ENCODE assay signal across 10 cellular contexts in the genomic region with DNA sequence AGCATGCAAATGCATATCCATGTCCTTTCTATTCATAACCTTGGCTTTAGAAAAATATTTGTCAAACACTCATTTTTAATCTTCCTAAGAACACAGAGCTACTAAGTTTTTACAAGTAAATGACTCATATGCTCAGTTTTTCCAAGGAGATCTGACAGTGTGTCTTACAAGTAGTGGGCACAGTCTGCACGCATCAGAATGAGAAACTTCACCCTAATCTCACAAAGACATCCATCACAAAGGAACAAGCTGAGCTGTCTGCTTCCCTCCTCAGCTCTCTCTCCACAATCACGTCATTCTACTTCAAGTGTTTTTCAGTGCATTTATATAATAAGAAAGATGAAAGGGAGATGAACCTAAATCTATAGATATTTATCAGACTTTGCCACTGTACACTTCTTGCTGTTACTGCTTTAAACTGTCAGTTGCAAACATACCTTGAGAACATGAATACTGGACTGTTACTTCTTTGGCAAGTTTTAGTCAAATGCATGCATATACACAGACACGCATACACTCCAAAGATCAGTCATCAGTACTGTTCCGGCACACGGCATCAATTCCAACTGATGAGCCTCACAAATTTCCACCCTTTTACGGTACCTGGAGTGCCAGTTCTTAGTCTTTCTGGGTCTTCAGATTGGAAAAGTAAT.
DNase-seq lines count a peak whose midpoint lies in the region; ATAC-seq, FAIRE-seq and TF ChIP-seq lines count a peak whose summit lies in the region.
"Had no signal": no experiment of that assay in that cellular context is flagged by ENCODE, and none has a peak within 500 bp of the region (broad histone marks: within the 10 kb centered on the region; RNA-seq: fewer than 3 reads in every experiment).

No MANE protein-coding gene starts in this region.

- H3K4me3 Mint-ChIP-seq in activated CD8-positive, alpha-beta T cell treated with anti-CD3 and anti-CD28 coated beads for 36 hours, result peak overlapping the region; percentile 11

- no peak for TF ChIP-seq CTCF in activated CD8-positive, alpha-beta T cell treated with anti-CD3 and anti-CD28 coated beads for 36 hours (IDR thresholded peaks at IDR 0.05)
- TF ChIP-seq CTCF in fibroblast of villous mesenchyme (IDR thresholded peaks at IDR 0.05; ENCODE audit: insufficient read depth, low read depth, low read length) (no peak), D721Med (IDR thresholded peaks at IDR 0.05; ENCODE audit: insufficient read depth, missing control alignments) (no peak), lower leg skin (IDR thresholded peaks at IDR 0.05) (no peak)

- peak in 4 of 6 experiments; percentile 17 to 41 (median 32) for DNase-seq in stimulated activated naive CD4-positive, alpha-beta T cell (lab: John Stamatoyannopoulos, UW)
- no peak for DNase-seq in stimulated activated naive CD4-positive, alpha-beta T cell treated with Interleukin-2 at 50 U/mL for 16 hours (lab: John Stamatoyannopoulos, UW)
- DNase-seq in activated CD8-positive, alpha-beta T cell treated with anti-CD3 and anti-CD28 coated beads for 36 hours, result peak; percentile 48
- DNase-seq in fibroblast of villous mesenchyme (ENCODE audit: low read depth) (peak; percentile 88), pons (ENCODE audit: low spot score) (no peak), T-helper 9 cell (no peak), D721Med (ENCODE audit: insufficient read length, low spot score) (no peak), lower leg skin (ENCODE audit: low spot score in 2 of 2) (no peak)
- DNase-seq: DMS 273 treated with DMSO at 0.1 percent for 48 hours, NCI-H2081 treated with DMSO at 0.1 percent for 48 hours had no signal

- H3K4me3 ChIP-seq in fibroblast of villous mesenchyme (ENCODE audit: low read depth, low read length) (no peak overlapping the region), lower leg skin (ENCODE audit: low read depth, poor library complexity, severe bottlenecking) (no peak overlapping the region)

- peaks cover 67% of the 10 kb centered on the region for H3K4me1 Mint-ChIP-seq in activated CD8-positive, alpha-beta T cell treated with anti-CD3 and anti-CD28 coated beads for 36 hours (ENCODE audit: low read depth)

- peaks cover 4% of the 10 kb centered on the region for H3K9me3 Mint-ChIP-seq in activated CD8-positive, alpha-beta T cell treated with anti-CD3 and anti-CD28 coated beads for 36 hours

- peak; percentile 90 for ATAC-seq in activated CD8-positive, alpha-beta T cell treated with anti-CD3 and anti-CD28 coated beads for 36 hours

- CTCF ChIA-PET in activated CD8-positive, alpha-beta T cell treated with anti-CD3 and anti-CD28 coated beads for 36 hours (lab: Charles Lee), result interaction anchor here (1.1 to 1.2 kb wide), 2 partner anchors 10 to 94 kb away, joined by 3 to 4 read pairs; no protein-coding TSS in a partner anchor

- peak overlapping the region; percentile 57 for H3K27ac Mint-ChIP-seq in activated CD8-positive, alpha-beta T cell treated with anti-CD3 and anti-CD28 coated beads for 36 hours

- peaks cover 4% of the 10 kb centered on the region for H3K36me3 Mint-ChIP-seq in activated CD8-positive, alpha-beta T cell treated with anti-CD3 and anti-CD28 coated beads for 36 hours (ENCODE audit: low read depth)

- FAIRE-seq in D721Med (lab: Jason Lieb, UNC), result no peak

- WGBS in lower leg skin, 2 donors, result 52 to 66% methylated on average over 6 of the region's 6 CpGs

- POLR2A ChIA-PET in activated CD8-positive, alpha-beta T cell treated with anti-CD3 and anti-CD28 coated beads for 36 hours (lab: Charles Lee), result interaction anchor here (1.2 to 4.3 kb wide), 2 partner anchors 10 to 70 kb away, joined by 3 to 18 read pairs; no protein-coding TSS in a partner anchor

- intact Hi-C loops in activated CD8-positive, alpha-beta T cell treated with anti-CD3 and anti-CD28 coated beads for 36 hours (cut with micrococcal nuclease), result no loop called here
- intact Hi-C loops in lower leg skin (cut with DNase I; ENCODE audit: low total_unique reads), result no loop called here

- H3K27me3 Mint-ChIP-seq in activated CD8-positive, alpha-beta T cell treated with anti-CD3 and anti-CD28 coated beads for 36 hours, result no peaks in the 10 kb centered on the region

- no peak for TF ChIP-seq POLR2A in lower leg skin (IDR thresholded peaks at IDR 0.05)

Comparison
In these comparisons a context has a peak if more than half of its experiments do, and no peak if none do; other contexts are left out.
1. DNase-seq: peak in stimulated activated naive CD4-positive, alpha-beta T cell (4 of 6), activated CD8-positive, alpha-beta T cell treated with anti-CD3 and anti-CD28 coated beads for 36 hours (single experiment) and fibroblast of villous mesenchyme (single experiment); none in stimulated activated naive CD4-positive, alpha-beta T cell treated with Interleukin-2 at 50 U/mL for 16 hours (single experiment), pons (single experiment), T-helper 9 cell (single experiment), D721Med (single experiment) and lower leg skin (0 of 2).